In the genomic region with DNA sequence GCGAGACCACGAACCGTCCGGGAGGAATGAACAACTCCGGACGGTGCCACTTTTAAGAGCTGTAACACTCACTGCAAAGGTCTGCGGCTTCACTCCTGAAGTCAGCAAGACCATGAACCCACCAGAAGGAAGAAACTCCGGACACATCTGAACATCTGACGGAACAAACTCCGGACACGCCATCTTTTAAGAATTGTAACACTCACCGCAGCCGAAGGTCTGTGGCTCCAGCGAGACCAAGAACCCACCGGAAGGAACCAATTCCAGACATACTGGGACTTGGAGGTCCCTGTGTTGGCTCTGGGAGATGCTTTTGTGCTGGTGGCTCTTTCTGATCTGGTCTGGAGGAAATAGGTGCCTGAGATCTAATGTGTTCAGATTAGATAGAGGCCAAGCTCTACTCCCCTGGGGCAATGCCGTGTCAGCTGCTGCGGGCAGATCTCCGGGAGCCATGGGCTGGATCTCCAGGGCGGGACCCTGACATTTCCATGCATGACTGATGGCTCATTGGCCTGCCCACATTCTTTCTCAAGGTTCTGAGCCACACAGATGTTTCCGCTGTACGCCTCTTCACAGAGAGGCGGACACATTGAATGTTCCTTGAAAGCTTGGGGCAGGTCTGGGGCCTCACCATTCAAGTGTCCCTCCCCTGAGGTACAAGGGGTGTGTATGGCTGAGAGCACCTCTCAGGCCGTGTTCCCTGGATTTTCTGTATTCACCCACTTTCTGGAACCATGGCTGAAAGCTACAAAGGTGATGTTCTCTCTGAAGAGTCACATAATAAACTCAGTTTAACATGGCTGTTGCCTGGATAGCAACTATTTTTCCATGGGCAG, we compare ENCODE assay signal across 1 cellular context.
A peak's percentile ranks its signal among the peaks of the same experiment; 100 is the strongest.
TF ChIP-seq lines count a peak whose summit lies in the region.

No MANE protein-coding gene starts in this region.

TF ChIP-seq in K562, 482 proteins besides CTCF, POLR2A, EP300 and RAD21 (continued from another document and continues in another):
- TF ChIP-seq, protein P1, sequence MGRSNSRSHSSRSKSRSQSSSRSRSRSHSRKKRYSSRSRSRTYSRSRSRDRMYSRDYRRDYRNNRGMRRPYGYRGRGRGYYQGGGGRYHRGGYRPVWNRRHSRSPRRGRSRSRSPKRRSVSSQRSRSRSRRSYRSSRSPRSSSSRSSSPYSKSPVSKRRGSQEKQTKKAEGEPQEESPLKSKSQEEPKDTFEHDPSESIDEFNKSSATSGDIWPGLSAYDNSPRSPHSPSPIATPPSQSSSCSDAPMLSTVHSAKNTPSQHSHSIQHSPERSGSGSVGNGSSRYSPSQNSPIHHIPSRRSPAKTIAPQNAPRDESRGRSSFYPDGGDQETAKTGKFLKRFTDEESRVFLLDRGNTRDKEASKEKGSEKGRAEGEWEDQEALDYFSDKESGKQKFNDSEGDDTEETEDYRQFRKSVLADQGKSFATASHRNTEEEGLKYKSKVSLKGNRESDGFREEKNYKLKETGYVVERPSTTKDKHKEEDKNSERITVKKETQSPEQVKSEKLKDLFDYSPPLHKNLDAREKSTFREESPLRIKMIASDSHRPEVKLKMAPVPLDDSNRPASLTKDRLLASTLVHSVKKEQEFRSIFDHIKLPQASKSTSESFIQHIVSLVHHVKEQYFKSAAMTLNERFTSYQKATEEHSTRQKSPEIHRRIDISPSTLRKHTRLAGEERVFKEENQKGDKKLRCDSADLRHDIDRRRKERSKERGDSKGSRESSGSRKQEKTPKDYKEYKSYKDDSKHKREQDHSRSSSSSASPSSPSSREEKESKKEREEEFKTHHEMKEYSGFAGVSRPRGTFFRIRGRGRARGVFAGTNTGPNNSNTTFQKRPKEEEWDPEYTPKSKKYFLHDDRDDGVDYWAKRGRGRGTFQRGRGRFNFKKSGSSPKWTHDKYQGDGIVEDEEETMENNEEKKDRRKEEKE (IDR thresholded peaks at IDR 0.05; ENCODE audit: borderline replicate concordance in 1 of 2, control insufficient read depth in 1 of 2, low read depth in 2 of 2, low read length in 1 of 2) = peak in 1 of 2 experiments; percentile 39; a peak in 2 of 4 replicates
- TF ChIP-seq ZNF174 (CRISPR knock-in tag; IDR thresholded peaks at IDR 0.05) (no peak), ZBTB9 (CRISPR knock-in tag; IDR thresholded peaks at IDR 0.05) (peak; percentile 72), FOXP4 (CRISPR knock-in tag; IDR thresholded peaks at IDR 0.05; ENCODE audit: borderline replicate concordance) (peak; percentile 78), ZMIZ1 (IDR thresholded peaks at IDR 0.05; ENCODE audit: low read depth in 2 of 2, low read length in 2 of 2) (peak in 1 of 2 experiments; percentile 94; a peak in 2 of 4 replicates), ELF1 (tag; IDR thresholded peaks at IDR 0.05) (peak; percentile 65), CBX3 (IDR thresholded peaks at IDR 0.05; ENCODE audit: borderline replicate concordance in 1 of 2, low read length in 2 of 2) (peak in 1 of 2 experiments; percentile 63; a peak in 2 of 3 replicates), MBD2 (IDR thresholded peaks at IDR 0.05; ENCODE audit: borderline replicate concordance, low read depth) (peak; percentile 91), MXI1 (IDR thresholded peaks at IDR 0.05; ENCODE audit: low read depth, low read length) (peak; percentile 81; the same call in 1 of the 2 replicates), KLF13 (tag; IDR thresholded peaks at IDR 0.05; ENCODE audit: borderline replicate concordance, low read depth) (no peak), CBFA2T3 (IDR thresholded peaks at IDR 0.05) (peak; percentile 99), ZNF609 (CRISPR knock-in tag; IDR thresholded peaks at IDR 0.05; ENCODE audit: borderline replicate concordance) (peak; percentile 94; the same call in 1 of the 2 replicates), ZKSCAN1 (IDR thresholded peaks at IDR 0.05; ENCODE audit: low read depth, low read length) (peak; percentile 78; the same call in 1 of the 2 replicates), ZBTB33 (CRISPR knock-in tag; IDR thresholded peaks at IDR 0.05) (peak; percentile 71; the same call in 1 of the 2 replicates), RCOR1 (IDR thresholded peaks at IDR 0.05; ENCODE audit: borderline replicate concordance in 1 of 2, low read depth in 2 of 2, low read length in 2 of 2) (peak; percentile 80 to 96), RFX5 (IDR thresholded peaks at IDR 0.05; ENCODE audit: low read depth, low read length) (peak; percentile 56; the same call in 1 of the 2 replicates), NRF1 (conservative IDR thresholded peaks at IDR 0.05 in 1 of 2, IDR thresholded peaks at IDR 0.05 in 1 of 2) (peak; percentile 69 to 74), MEF2D (tag; conservative IDR thresholded peaks at IDR 0.05; ENCODE audit: low read depth) (no peak; the same call in 1 of the 2 replicates), ZNF57 (CRISPR knock-in tag; IDR thresholded peaks at IDR 0.05) (peak; percentile 70; the same call in 1 of the 2 replicates), DMBX1 (CRISPR knock-in tag; IDR thresholded peaks at IDR 0.05; ENCODE audit: borderline replicate concordance) (peak; percentile 83), ZNF592 (IDR thresholded peaks at IDR 0.05) (peak; percentile 77; the same call in 1 of the 2 replicates)
- TF ChIP-seq, protein P2, sequence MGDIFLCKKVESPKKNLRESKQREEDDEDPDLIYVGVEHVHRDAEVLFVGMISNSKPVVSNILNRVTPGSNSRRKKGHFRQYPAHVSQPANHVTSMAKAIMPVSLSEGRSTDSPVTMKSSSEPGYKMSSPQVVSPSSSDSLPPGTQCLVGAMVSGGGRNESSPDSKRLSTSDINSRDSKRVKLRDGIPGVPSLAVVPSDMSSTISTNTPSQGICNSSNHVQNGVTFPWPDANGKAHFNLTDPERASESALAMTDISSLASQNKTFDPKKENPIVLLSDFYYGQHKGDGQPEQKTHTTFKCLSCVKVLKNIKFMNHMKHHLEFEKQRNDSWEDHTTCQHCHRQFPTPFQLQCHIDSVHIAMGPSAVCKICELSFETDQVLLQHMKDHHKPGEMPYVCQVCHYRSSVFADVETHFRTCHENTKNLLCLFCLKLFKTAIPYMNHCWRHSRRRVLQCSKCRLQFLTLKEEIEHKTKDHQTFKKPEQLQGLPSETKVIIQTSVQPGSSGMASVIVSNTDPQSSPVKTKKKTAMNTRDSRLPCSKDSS (IDR thresholded peaks at IDR 0.05; ENCODE audit: low read depth, partially characterized antibody) = no peak
